In the genomic region with DNA sequence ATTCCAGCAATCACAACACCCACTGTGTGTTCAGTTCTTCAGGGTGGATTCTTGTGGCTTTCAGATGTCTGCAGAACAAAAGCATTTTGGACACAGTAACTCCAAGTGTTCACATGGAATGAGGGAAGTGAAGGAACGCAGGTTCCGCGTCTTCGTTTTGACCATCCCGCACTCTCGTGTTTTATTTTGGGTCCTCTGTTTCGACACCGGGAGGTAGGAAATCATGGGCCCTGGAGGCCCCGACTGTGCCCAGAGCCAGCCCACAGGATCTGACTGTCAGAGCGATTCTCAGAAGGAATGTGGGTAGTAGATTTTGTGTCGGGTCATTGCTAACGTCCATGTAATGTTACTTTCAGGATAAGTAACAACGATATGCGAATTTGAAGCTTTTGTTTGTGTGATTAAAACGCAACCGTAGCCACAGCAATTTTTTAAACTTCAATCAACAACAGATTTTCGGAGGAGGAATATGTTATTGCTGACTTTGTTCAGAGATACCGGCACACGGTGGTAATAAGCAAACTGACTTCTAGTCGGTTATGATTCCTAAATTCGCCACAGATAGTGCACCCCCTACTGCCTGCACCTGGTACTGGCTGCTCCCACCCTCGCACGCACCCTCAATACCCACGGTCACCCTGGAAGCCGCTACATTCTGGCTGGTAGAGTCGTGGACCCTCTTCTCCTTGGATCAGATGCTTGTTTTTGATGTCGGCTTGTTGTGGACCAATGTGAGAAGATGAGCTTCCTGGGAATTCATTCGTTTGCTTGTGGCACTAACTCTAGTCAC, we compare ENCODE assay signal across 10 cellular contexts. TPM values are rescaled to one million over a fixed set of nuclear protein-coding genes. Genes with fewer than 3 reads are reported as not detected.
A peak's percentile ranks its signal among the peaks of the same experiment; 100 is the strongest.
DNase-seq lines count a peak whose midpoint lies in the region; TF ChIP-seq lines count a peak whose summit lies in the region.
"Had no signal": no experiment of that assay in that cellular context is flagged by ENCODE, and none has a peak within 500 bp of the region (broad histone marks: within the 10 kb centered on the region; RNA-seq: fewer than 3 reads in every experiment).

No MANE protein-coding gene starts in this region.

- TF ChIP-seq POLR2A in spleen (IDR thresholded peaks at IDR 0.05), result no peak

- no peak overlapping the region for H3K4me3 Mint-ChIP-seq in endodermal cell
- H3K4me3 Mint-ChIP-seq: memory B cell had no signal

- H3K4me3 ChIP-seq in endodermal cell (ENCODE audit: low read length) (no peak overlapping the region), spleen (no peak overlapping the region)
- H3K4me3 ChIP-seq: gastroesophageal sphincter had no signal

- H3K27ac ChIP-seq in endodermal cell (ENCODE audit: low read depth, low read length) (no peak overlapping the region), spleen (no peak overlapping the region)
- H3K27ac ChIP-seq: gastroesophageal sphincter had no signal

- intact Hi-C loops in spleen (cut with DNase I; ENCODE audit: low total_unique reads), result no loop called here

- WGBS in endodermal cell (ENCODE audit: insufficient coverage in 1 of 2, insufficient read length in 1 of 2), 2 experiments, result 91% methylated on average over 24 to 28 of the region's 28 CpGs
- 90 to 94% (median 94%) methylated on average over 28 of the region's 28 CpGs for WGBS in spleen, 5 donors

- no peak overlapping the region for H3K9ac ChIP-seq in endodermal cell (ENCODE audit: extremely low read depth, low read length, poor library complexity, severe bottlenecking)

- no peak overlapping the region for H3K27ac Mint-ChIP-seq in endodermal cell
- H3K27ac Mint-ChIP-seq: memory B cell had no signal

- TF ChIP-seq CTCF in LNCAP (IDR thresholded peaks at IDR 0.05), result peak; percentile 38
- peak; percentile 65 for TF ChIP-seq CTCF in endodermal cell (conservative IDR thresholded peaks at IDR 0.05)
- peak in 2 of 11 experiments; percentile 17 to 24 for TF ChIP-seq CTCF in spleen (IDR thresholded peaks at IDR 0.05 in 8 of 11, conservative IDR thresholded peaks at IDR 0.05 in 3 of 11)

- H3K9me3 ChIP-seq in endodermal cell (ENCODE audit: control insufficient read depth, low read length), result peaks cover 4% of the 10 kb centered on the region
- no peaks in the 10 kb centered on the region for H3K9me3 ChIP-seq in spleen
- H3K9me3 ChIP-seq: gastroesophageal sphincter had no signal

- DNase-seq in activated CD8-positive, alpha-beta memory T cell treated with anti-CD3 and anti-CD28 coated beads for 24 hours, result peak; percentile 52
- no peak for DNase-seq in activated CD8-positive, alpha-beta memory T cell treated with anti-CD3 and anti-CD28 coated beads, Interleukin-2, amount 50 U/mL, for 4 hours
- DNase-seq in endodermal cell (peak; percentile 39), spleen (peak; percentile 27), NCI-H446 treated with DMSO at 0.1 percent for 48 hours (lab: John Stamatoyannopoulos, UW) (no peak), RPMI8226 (no peak)
- DNase-seq in stimulated activated CD4-positive, alpha-beta T cell treated with anti-CD3 and anti-CD28 coated beads, Interleukin-15, amount 100 ng/mL, for 24 hours, result no peak

- peaks cover 6% of the 10 kb centered on the region for H3K4me1 Mint-ChIP-seq in endodermal cell
- H3K4me1 Mint-ChIP-seq: memory B cell had no signal

- H3K9me3 Mint-ChIP-seq in endodermal cell, result peaks cover 14% of the 10 kb centered on the region
- H3K9me3 Mint-ChIP-seq: memory B cell had no signal

- H3K27me3 ChIP-seq in endodermal cell (ENCODE audit: control insufficient read depth, insufficient read depth, low read length, poor library complexity, severe bottlenecking) (no peaks in the 10 kb centered on the region), spleen (replicated peaks in 1 of 7) (no peaks in the 10 kb centered on the region)
- H3K27me3 ChIP-seq: gastroesophageal sphincter had no signal

- no peaks in the 10 kb centered on the region for H3K4me1 ChIP-seq in endodermal cell (ENCODE audit: control insufficient read depth, insufficient read depth, low read length)
- no peaks in the 10 kb centered on the region for H3K4me1 ChIP-seq in spleen

- peaks cover 63% of the 10 kb centered on the region for H3K36me3 Mint-ChIP-seq in endodermal cell (ENCODE audit: low read depth)

- H3K27me3 Mint-ChIP-seq in endodermal cell (ENCODE audit: insufficient read depth), result no peaks in the 10 kb centered on the region
- H3K27me3 Mint-ChIP-seq: memory B cell had no signal

- H3K36me3 ChIP-seq in endodermal cell (ENCODE audit: control insufficient read depth, insufficient read depth, low read length) (peaks cover 57% of the 10 kb centered on the region), spleen (peaks cover 4 to 99% (median 61%) of the 10 kb centered on the region in 6 donors)

RNA-seq across cellular contexts. Expression of a gene that starts 10.5 kb away (rescaled TPM):
- total RNA-seq in endodermal cell (10 to 100 TPM; 52.9 to 72.8 TPM), spleen (10 to 100 TPM; 31.7 to 61.7 (median 56.4) TPM)
- 24.1 TPM for polyA plus RNA-seq in endodermal cell (2013, experiment 1 of 2)
- polyA plus RNA-seq in endodermal cell (2013, experiment 2 of 2), result 22.4 TPM
- polyA plus RNA-seq in spleen, result 10 to 100 TPM; 19.3 to 56.7 (median 50.6) TPM

RNA-seq across cellular contexts. Expression of a gene that starts 52.0 kb away (rescaled TPM):
- 100 to 1,000 TPM in 1 of 2 donors, 10 to 100 TPM in 1; 91.6 to 114 TPM for total RNA-seq in endodermal cell
- 60.9 TPM for polyA plus RNA-seq in endodermal cell (2013, experiment 1 of 2)
- polyA plus RNA-seq in endodermal cell (2013, experiment 2 of 2), result 62.3 TPM
- 100 to 1,000 TPM in 1 of 7 donors, 10 to 100 TPM in 6; 62.6 to 105 (median 83.6) TPM for total RNA-seq in spleen
- polyA plus RNA-seq in spleen, result 10 to 100 TPM; 34.4 to 47.3 (median 43.5) TPM

Comparison
In these comparisons a context has a peak if more than half of its experiments do, and no peak if none do; other contexts are left out.
1. DNase-seq: peak in activated CD8-positive, alpha-beta memory T cell treated with anti-CD3 and anti-CD28 coated beads for 24 hours (single experiment), endodermal cell (single experiment) and spleen (single experiment); none in activated CD8-positive, alpha-beta memory T cell treated with anti-CD3 and anti-CD28 coated beads, Interleukin-2, amount 50 U/mL, for 4 hours (single experiment), stimulated activated CD4-positive, alpha-beta T cell treated with anti-CD3 and anti-CD28 coated beads, Interleukin-15, amount 100 ng/mL, for 24 hours (single experiment), NCI-H446 treated with DMSO at 0.1 percent for 48 hours (single experiment) and RPMI8226 (single experiment).